Comparison of ENCODE assay signal across 28 cellular contexts in the genomic region with DNA sequence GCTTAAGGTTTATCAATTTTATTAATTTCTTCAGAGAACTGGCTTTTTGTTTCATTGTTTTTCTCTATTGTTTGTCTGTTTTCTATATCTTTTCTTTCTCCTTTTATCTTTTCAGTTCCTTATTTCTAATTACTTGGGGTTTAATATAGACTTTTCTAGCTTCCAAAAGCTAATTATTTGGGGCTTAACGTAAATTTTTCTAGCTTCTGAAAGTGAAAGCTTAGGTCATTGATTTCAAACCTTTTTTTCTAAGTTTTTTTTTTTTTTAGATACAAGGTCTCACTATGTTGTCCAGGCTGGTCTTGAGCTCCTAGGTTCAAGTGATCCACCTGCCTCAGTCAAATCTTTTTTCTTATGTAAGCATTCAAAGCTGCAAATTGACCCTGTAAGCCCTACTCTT.
"Had no signal": no experiment of that assay in that cellular context is flagged by ENCODE, and none has a peak within 500 bp of the region (broad histone marks: within the 10 kb centered on the region; RNA-seq: fewer than 3 reads in every experiment).

No MANE protein-coding gene starts in this region.

- H3K27me3 Mint-ChIP-seq: dendritic cell treated with granulocyte-macrophage colony-stimulating factor and Interleukin-4, amounts not matched to agents 40 ng/mL and 50 ng/mL, for 4 days; effector memory CD8-positive, alpha-beta T cell; naive B cell; naive thymus-derived CD8-positive, alpha-beta T cell had no signal

- H3K4me3 Mint-ChIP-seq: dendritic cell treated with granulocyte-macrophage colony-stimulating factor and Interleukin-4, amounts not matched to agents 40 ng/mL and 50 ng/mL, for 4 days; effector memory CD8-positive, alpha-beta T cell; endodermal cell; immature natural killer cell; mesothelial cell of epicardium had no signal

- H3K4me1 ChIP-seq: colonic mucosa, esophagus muscularis mucosa, foreskin keratinocyte, gastroesophageal sphincter, heart left ventricle, left ventricle myocardium inferior, lower lobe of right lung had no signal

- H3K36me3 ChIP-seq: colonic mucosa, esophagus muscularis mucosa, gastroesophageal sphincter, heart left ventricle, left ventricle myocardium inferior, lower lobe of right lung had no signal

- H3K79me2 ChIP-seq: hepatocyte had no signal

- H3K27ac Mint-ChIP-seq: dendritic cell treated with granulocyte-macrophage colony-stimulating factor and Interleukin-4, amounts not matched to agents 40 ng/mL and 50 ng/mL, for 4 days; effector memory CD8-positive, alpha-beta T cell; endodermal cell; immature natural killer cell; mesothelial cell of epicardium; naive thymus-derived CD8-positive, alpha-beta T cell had no signal

- H3K4me1 Mint-ChIP-seq: endodermal cell, mesothelial cell of epicardium had no signal

- H3K27me3 ChIP-seq: colonic mucosa, esophagus muscularis mucosa, foreskin keratinocyte, gastroesophageal sphincter, heart left ventricle, hepatocyte had no signal

- H2AFZ ChIP-seq: hepatocyte had no signal

- H3K9me3 ChIP-seq: colonic mucosa, esophagus muscularis mucosa, lower lobe of right lung had no signal

- ATAC-seq: effector memory CD8-positive, alpha-beta T cell; foreskin keratinocyte; gastroesophageal sphincter; heart left ventricle; left colon; left lobe of liver; lower lobe of right lung; mucosa of descending colon; naive thymus-derived CD8-positive, alpha-beta T cell had no signal

- DNase-seq: colonic mucosa; cortex of kidney; effector CD8-positive, alpha-beta T cell; effector memory CD8-positive, alpha-beta T cell; endodermal cell; foreskin keratinocyte; heart left ventricle; hypothalamus; immature natural killer cell; islet precursor cell; kidney; kidney glomerular epithelial cell; left colon; left ventricle myocardium inferior; lower lobe of right lung; mesenchymal stem cell; mucosa of descending colon; naive B cell; naive thymus-derived CD8-positive, alpha-beta T cell had no signal

- H3K9me3 Mint-ChIP-seq: effector memory CD8-positive, alpha-beta T cell had no signal

- H3K27ac ChIP-seq: colonic mucosa, esophagus muscularis mucosa, foreskin keratinocyte, gastroesophageal sphincter, heart left ventricle, hepatocyte, left ventricle myocardium inferior, lower lobe of right lung had no signal

- H3K4me3 ChIP-seq: colonic mucosa, esophagus muscularis mucosa, gastroesophageal sphincter, heart left ventricle, hepatocyte, left ventricle myocardium inferior, lower lobe of right lung, mucosa of descending colon had no signal

- H3K4me2 ChIP-seq: hepatocyte had no signal

- FAIRE-seq: endometrium, endothelial cell of umbilical vein, frontal cortex had no signal
